Comparison of ENCODE assay signal across 1 cellular context in the genomic region with DNA sequence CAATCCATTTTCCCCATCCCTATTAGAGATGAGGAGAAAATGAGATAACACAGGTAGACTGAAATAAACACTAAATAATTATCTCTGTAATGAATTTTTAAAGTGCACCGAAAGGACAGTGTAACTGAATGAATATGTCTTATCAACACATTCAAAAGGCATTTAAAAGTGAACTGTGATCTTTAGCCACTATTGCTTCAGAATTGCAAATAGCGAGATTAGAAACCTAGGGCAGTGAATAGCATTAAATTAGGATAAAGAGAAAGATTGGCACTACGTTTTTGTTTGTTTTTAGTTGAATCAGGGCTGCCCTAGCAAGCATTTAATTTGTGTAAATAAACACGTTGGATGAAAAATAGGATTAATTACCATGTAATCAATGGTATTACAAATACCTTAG.
A peak's percentile ranks its signal among the peaks of the same experiment; 100 is the strongest.
TF ChIP-seq lines count a peak whose summit lies in the region.

No MANE protein-coding gene starts in this region.

TF ChIP-seq in liver, 16 proteins besides CTCF, POLR2A, EP300 and RAD21 (continued from another document):
- TF ChIP-seq, protein P1, sequence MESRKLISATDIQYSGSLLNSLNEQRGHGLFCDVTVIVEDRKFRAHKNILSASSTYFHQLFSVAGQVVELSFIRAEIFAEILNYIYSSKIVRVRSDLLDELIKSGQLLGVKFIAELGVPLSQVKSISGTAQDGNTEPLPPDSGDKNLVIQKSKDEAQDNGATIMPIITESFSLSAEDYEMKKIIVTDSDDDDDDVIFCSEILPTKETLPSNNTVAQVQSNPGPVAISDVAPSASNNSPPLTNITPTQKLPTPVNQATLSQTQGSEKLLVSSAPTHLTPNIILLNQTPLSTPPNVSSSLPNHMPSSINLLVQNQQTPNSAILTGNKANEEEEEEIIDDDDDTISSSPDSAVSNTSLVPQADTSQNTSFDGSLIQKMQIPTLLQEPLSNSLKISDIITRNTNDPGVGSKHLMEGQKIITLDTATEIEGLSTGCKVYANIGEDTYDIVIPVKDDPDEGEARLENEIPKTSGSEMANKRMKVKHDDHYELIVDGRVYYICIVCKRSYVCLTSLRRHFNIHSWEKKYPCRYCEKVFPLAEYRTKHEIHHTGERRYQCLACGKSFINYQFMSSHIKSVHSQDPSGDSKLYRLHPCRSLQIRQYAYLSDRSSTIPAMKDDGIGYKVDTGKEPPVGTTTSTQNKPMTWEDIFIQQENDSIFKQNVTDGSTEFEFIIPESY (IDR thresholded peaks at IDR 0.05) = peak; percentile 32
- TF ChIP-seq JUND (IDR thresholded peaks at IDR 0.05) = peak in 1 of 2 donors; percentile 26
- TF ChIP-seq GABPA (IDR thresholded peaks at IDR 0.05 in 1 of 2, conservative IDR thresholded peaks at IDR 0.05 in 1 of 2) = no peak
- TF ChIP-seq, protein P2, sequence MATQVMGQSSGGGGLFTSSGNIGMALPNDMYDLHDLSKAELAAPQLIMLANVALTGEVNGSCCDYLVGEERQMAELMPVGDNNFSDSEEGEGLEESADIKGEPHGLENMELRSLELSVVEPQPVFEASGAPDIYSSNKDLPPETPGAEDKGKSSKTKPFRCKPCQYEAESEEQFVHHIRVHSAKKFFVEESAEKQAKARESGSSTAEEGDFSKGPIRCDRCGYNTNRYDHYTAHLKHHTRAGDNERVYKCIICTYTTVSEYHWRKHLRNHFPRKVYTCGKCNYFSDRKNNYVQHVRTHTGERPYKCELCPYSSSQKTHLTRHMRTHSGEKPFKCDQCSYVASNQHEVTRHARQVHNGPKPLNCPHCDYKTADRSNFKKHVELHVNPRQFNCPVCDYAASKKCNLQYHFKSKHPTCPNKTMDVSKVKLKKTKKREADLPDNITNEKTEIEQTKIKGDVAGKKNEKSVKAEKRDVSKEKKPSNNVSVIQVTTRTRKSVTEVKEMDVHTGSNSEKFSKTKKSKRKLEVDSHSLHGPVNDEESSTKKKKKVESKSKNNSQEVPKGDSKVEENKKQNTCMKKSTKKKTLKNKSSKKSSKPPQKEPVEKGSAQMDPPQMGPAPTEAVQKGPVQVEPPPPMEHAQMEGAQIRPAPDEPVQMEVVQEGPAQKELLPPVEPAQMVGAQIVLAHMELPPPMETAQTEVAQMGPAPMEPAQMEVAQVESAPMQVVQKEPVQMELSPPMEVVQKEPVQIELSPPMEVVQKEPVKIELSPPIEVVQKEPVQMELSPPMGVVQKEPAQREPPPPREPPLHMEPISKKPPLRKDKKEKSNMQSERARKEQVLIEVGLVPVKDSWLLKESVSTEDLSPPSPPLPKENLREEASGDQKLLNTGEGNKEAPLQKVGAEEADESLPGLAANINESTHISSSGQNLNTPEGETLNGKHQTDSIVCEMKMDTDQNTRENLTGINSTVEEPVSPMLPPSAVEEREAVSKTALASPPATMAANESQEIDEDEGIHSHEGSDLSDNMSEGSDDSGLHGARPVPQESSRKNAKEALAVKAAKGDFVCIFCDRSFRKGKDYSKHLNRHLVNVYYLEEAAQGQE (IDR thresholded peaks at IDR 0.05) = no peak
- TF ChIP-seq NR2F2 (IDR thresholded peaks at IDR 0.05) = no peak
- no peak for TF ChIP-seq FOXA2 (IDR thresholded peaks at IDR 0.05)
- no peak for TF ChIP-seq EGR1 (IDR thresholded peaks at IDR 0.05; ENCODE audit: low read depth in 2 of 2)
- peak; percentile 23 to 52 for TF ChIP-seq RXRA (IDR thresholded peaks at IDR 0.05)
- peak; percentile 44 for TF ChIP-seq SP1 (IDR thresholded peaks at IDR 0.05)
- TF ChIP-seq HNF4G (IDR thresholded peaks at IDR 0.05) = peak; percentile 55
- TF ChIP-seq YY1 (IDR thresholded peaks at IDR 0.05) = peak; percentile 46
- TF ChIP-seq, protein P3, sequence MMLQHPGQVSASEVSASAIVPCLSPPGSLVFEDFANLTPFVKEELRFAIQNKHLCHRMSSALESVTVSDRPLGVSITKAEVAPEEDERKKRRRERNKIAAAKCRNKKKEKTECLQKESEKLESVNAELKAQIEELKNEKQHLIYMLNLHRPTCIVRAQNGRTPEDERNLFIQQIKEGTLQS (IDR thresholded peaks at IDR 0.05) = peak; percentile 19
